22 cellular contexts compared by ENCODE assay signal in genomic region chr14:104950021-104950420, GRCh38. TPM values are rescaled to one million over a fixed set of nuclear protein-coding genes. Genes with fewer than 3 reads are reported as not detected.
A peak's percentile ranks its signal among the peaks of the same experiment; 100 is the strongest.
DNase-seq lines count a peak whose midpoint lies in the region; ATAC-seq and TF ChIP-seq lines count a peak whose summit lies in the region.
"Had no signal": no experiment of that assay in that cellular context is flagged by ENCODE, and none has a peak within 500 bp of the region (broad histone marks: within the 10 kb centered on the region; RNA-seq: fewer than 3 reads in every experiment).

No MANE protein-coding gene starts in this region.

- H3K27ac ChIP-seq in right cardiac atrium (ENCODE audit: low read length): no peak overlapping the region
- no peak overlapping the region for H3K27ac ChIP-seq in lower lobe of right lung
- H3K27ac ChIP-seq in spleen: no peak overlapping the region
- H3K27ac ChIP-seq: GM23248 had no signal

- H3K4me3 ChIP-seq in right cardiac atrium (ENCODE audit: low read length) (no peak overlapping the region), lower lobe of right lung (no peak overlapping the region), spleen (no peak overlapping the region)
- H3K4me3 ChIP-seq: GM12878, GM23248 had no signal

- 88% methylated on average over 17 of the region's 17 CpGs for WGBS in right cardiac atrium
- WGBS in spleen, 5 donors: 86 to 94% (median 91%) methylated on average over 13 to 17 of the region's 17 CpGs

- no peaks in the 10 kb centered on the region for H3K9me3 Mint-ChIP-seq in chondrocyte (ENCODE audit: low read depth)
- H3K9me3 Mint-ChIP-seq in activated naive CD8-positive, alpha-beta T cell treated with anti-CD3 and anti-CD28 coated beads for 36 hours: no peaks in the 10 kb centered on the region
- H3K9me3 Mint-ChIP-seq: CD4-positive, CD25-positive, alpha-beta regulatory T cell; CD8-positive, alpha-beta T cell had no signal

- DNase-seq in right cardiac atrium: peak in 2 of 3 donors; percentile 26 to 28
- no peak for DNase-seq in cardiac septum (ENCODE audit: low spot score)
- DNase-seq in chondrocyte (ENCODE audit: low spot score): peak; percentile 67
- peak; percentile 32 for DNase-seq in lower lobe of right lung
- peak; percentile 6 for DNase-seq in spleen
- no peak for DNase-seq in cerebellum (ENCODE audit: low spot score)
- DNase-seq in activated naive CD8-positive, alpha-beta T cell treated with anti-CD3 and anti-CD28 coated beads for 36 hours: no peak
- no peak for DNase-seq in NCI-H2196 treated with DMSO at 0.1 percent for 48 hours (lab: John Stamatoyannopoulos, UW; ENCODE audit: unreplicated experiment)
- DNase-seq: C1 segment of cervical spinal cord; Caco-2; CD4-positive, CD25-positive, alpha-beta regulatory T cell; CD8-positive, alpha-beta T cell; DMS79; EL; GDM1; GM23248; H7; HCEC 1CT had no signal

- H3K27ac Mint-ChIP-seq in chondrocyte (ENCODE audit: unreplicated experiment): no peak overlapping the region
- no peak overlapping the region for H3K27ac Mint-ChIP-seq in activated naive CD8-positive, alpha-beta T cell treated with anti-CD3 and anti-CD28 coated beads for 36 hours
- H3K27ac Mint-ChIP-seq: CD4-positive, CD25-positive, alpha-beta regulatory T cell; CD8-positive, alpha-beta T cell had no signal

- no peaks in the 10 kb centered on the region for H3K4me1 ChIP-seq in right cardiac atrium (ENCODE audit: control insufficient read depth, insufficient read depth, low read length)
- H3K4me1 ChIP-seq in lower lobe of right lung: no peaks in the 10 kb centered on the region
- H3K4me1 ChIP-seq in spleen: no peaks in the 10 kb centered on the region
- H3K4me1 ChIP-seq: Caco-2 had no signal

- H3K9me3 ChIP-seq in right cardiac atrium (ENCODE audit: control insufficient read depth, low read length) (no peaks in the 10 kb centered on the region), lower lobe of right lung (no peaks in the 10 kb centered on the region), spleen (no peaks in the 10 kb centered on the region)
- H3K9me3 ChIP-seq: Caco-2 had no signal

- peaks cover 33% of the 10 kb centered on the region for H3K36me3 Mint-ChIP-seq in chondrocyte (ENCODE audit: low read depth)
- H3K36me3 Mint-ChIP-seq in activated naive CD8-positive, alpha-beta T cell treated with anti-CD3 and anti-CD28 coated beads for 36 hours: no peaks in the 10 kb centered on the region
- H3K36me3 Mint-ChIP-seq: CD4-positive, CD25-positive, alpha-beta regulatory T cell; CD8-positive, alpha-beta T cell had no signal

- H3K4me3 Mint-ChIP-seq in chondrocyte (ENCODE audit: unreplicated experiment): no peak overlapping the region
- no peak overlapping the region for H3K4me3 Mint-ChIP-seq in activated naive CD8-positive, alpha-beta T cell treated with anti-CD3 and anti-CD28 coated beads for 36 hours
- H3K4me3 Mint-ChIP-seq: CD4-positive, CD25-positive, alpha-beta regulatory T cell; CD8-positive, alpha-beta T cell had no signal

- no peak for TF ChIP-seq POLR2A in spleen (IDR thresholded peaks at IDR 0.05)

- no peaks in the 10 kb centered on the region for H3K36me3 ChIP-seq in lower lobe of right lung
- no peaks in the 10 kb centered on the region for H3K36me3 ChIP-seq in spleen

- no peaks in the 10 kb centered on the region for H3K27me3 Mint-ChIP-seq in chondrocyte (ENCODE audit: low read depth)
- no peaks in the 10 kb centered on the region for H3K27me3 Mint-ChIP-seq in activated naive CD8-positive, alpha-beta T cell treated with anti-CD3 and anti-CD28 coated beads for 36 hours
- H3K27me3 Mint-ChIP-seq: CD4-positive, CD25-positive, alpha-beta regulatory T cell had no signal

- H3K27me3 ChIP-seq in right cardiac atrium (ENCODE audit: control insufficient read depth, insufficient read depth): no peaks in the 10 kb centered on the region
- no peaks in the 10 kb centered on the region for H3K27me3 ChIP-seq in lower lobe of right lung (ENCODE audit: low read depth)
- peaks cover 0 to 5% (median 0%) of the 10 kb centered on the region in 7 donors for H3K27me3 ChIP-seq in spleen (replicated peaks in 1 of 7)

- ATAC-seq in right cardiac atrium (no peak), lower lobe of right lung (no peak)
- ATAC-seq: CD8-positive, alpha-beta T cell; GM12878 had no signal

- intact Hi-C loops in right cardiac atrium (cut with DNase I): no loop called here
- intact Hi-C loops in cardiac septum (cut with DNase I): no loop called here
- intact Hi-C loops in lower lobe of right lung (cut with DNase I): no loop called here
- intact Hi-C loops in spleen (cut with DNase I; ENCODE audit: low total_unique reads): no loop called here

- H3K4me1 Mint-ChIP-seq in chondrocyte (ENCODE audit: low read depth): no peaks in the 10 kb centered on the region
- H3K4me1 Mint-ChIP-seq in activated naive CD8-positive, alpha-beta T cell treated with anti-CD3 and anti-CD28 coated beads for 36 hours: no peaks in the 10 kb centered on the region
- H3K4me1 Mint-ChIP-seq: CD4-positive, CD25-positive, alpha-beta regulatory T cell had no signal

- TF ChIP-seq CTCF in chondrocyte (IDR thresholded peaks at IDR 0.05) (no peak), lower lobe of right lung (IDR thresholded peaks at IDR 0.05) (no peak), spleen (IDR thresholded peaks at IDR 0.05 in 8 of 11, conservative IDR thresholded peaks at IDR 0.05 in 3 of 11) (no peak)

RNA-seq across cellular contexts. Expression of gene PLD4, which starts 25.3 kb away (rescaled TPM):
- total RNA-seq in right cardiac atrium: under 1 TPM; 0.06 to 0.88 (median 0.20) TPM
- 0.05 TPM for polyA plus RNA-seq in right cardiac atrium
- 0.51 TPM for total RNA-seq in cardiac septum
- total RNA-seq in chondrocyte: 0.07 to 0.10 TPM in 2 of 3 replicates, not detected in the other
- total RNA-seq in lower lobe of right lung: 1.2 TPM
- total RNA-seq in spleen: 10 to 100 TPM in 6 of 7 donors, 1 to 10 TPM in 1; 5.4 to 30.2 (median 13.9) TPM
- polyA plus RNA-seq in spleen: 10 to 100 TPM; 25.8 to 31.3 (median 29.8) TPM
- total RNA-seq in cerebellum: 3.9 TPM
- total RNA-seq in activated naive CD8-positive, alpha-beta T cell treated with anti-CD3 and anti-CD28 coated beads for 36 hours: not detected
- total RNA-seq: A172; A673; Caco-2; CD4-positive, CD25-positive, alpha-beta regulatory T cell; GM23248; H1; H7 had no signal
- polyA plus RNA-seq: GM23248 had no signal

RNA-seq across cellular contexts. Expression of gene AHNAK2, which starts 28.2 kb away (rescaled TPM):
- total RNA-seq in right cardiac atrium: 1 to 10 TPM; 2.5 to 5.7 (median 3.3) TPM
- polyA plus RNA-seq in right cardiac atrium: 2.0 TPM
- 4.6 TPM for total RNA-seq in cardiac septum
- 271 to 361 TPM (median 274 TPM) in 3 replicates for total RNA-seq in chondrocyte
- total RNA-seq in lower lobe of right lung: 10.8 TPM
- total RNA-seq in spleen: 1 to 10 TPM in 1 of 7 donors, under 1 TPM in 6; 0.26 to 1.3 (median 0.66) TPM
- under 1 TPM; 0.30 to 0.86 (median 0.76) TPM for polyA plus RNA-seq in spleen
- total RNA-seq in cerebellum: 10.6 TPM
- total RNA-seq in activated naive CD8-positive, alpha-beta T cell treated with anti-CD3 and anti-CD28 coated beads for 36 hours: under 1 TPM in 1 of 2 experiments, not detected in 1; 0.02 TPM
- total RNA-seq: CD4-positive, CD25-positive, alpha-beta regulatory T cell had no signal
- polyA plus RNA-seq: CD4-positive, CD25-positive, alpha-beta regulatory T cell had no signal

RNA-seq across cellular contexts. Expression of gene CLBA1, which starts 35.6 kb away (rescaled TPM):
- total RNA-seq in right cardiac atrium: 1 to 10 TPM; 1.8 to 4.2 (median 3.1) TPM
- polyA plus RNA-seq in right cardiac atrium: 2.4 TPM
- 2.7 TPM for total RNA-seq in cardiac septum
- total RNA-seq in chondrocyte: 6.0 to 6.3 TPM (median 6.3 TPM) in 3 replicates
- 10.5 TPM for total RNA-seq in lower lobe of right lung
- 1 to 10 TPM; 1.7 to 4.0 (median 3.4) TPM for total RNA-seq in spleen
- 1 to 10 TPM; 3.7 to 4.3 (median 3.9) TPM for polyA plus RNA-seq in spleen
- total RNA-seq in cerebellum: 7.5 TPM
- 1 to 10 TPM; 1.5 to 1.9 TPM for total RNA-seq in activated naive CD8-positive, alpha-beta T cell treated with anti-CD3 and anti-CD28 coated beads for 36 hours

Comparison
In these comparisons a context has a peak if more than half of its experiments do, and no peak if none do; other contexts are left out.
1. DNase-seq: peak in right cardiac atrium (2 of 3), chondrocyte (single experiment), lower lobe of right lung (single experiment) and spleen (single experiment); none in cardiac septum (single experiment), cerebellum (single experiment), activated naive CD8-positive, alpha-beta T cell treated with anti-CD3 and anti-CD28 coated beads for 36 hours (single experiment) and NCI-H2196 treated with DMSO at 0.1 percent for 48 hours (single experiment).
2. RNA of gene AHNAK2, which starts 28.2 kb away (total RNA-seq): 271 to 361 TPM in chondrocyte; 10.8 TPM in lower lobe of right lung (single experiment), 10.6 TPM in cerebellum (single experiment), 4.6 TPM in cardiac septum (single experiment), 2.5 to 5.7 TPM in right cardiac atrium, 0.26 to 1.3 TPM in spleen and 0.02 TPM in activated naive CD8-positive, alpha-beta T cell treated with anti-CD3 and anti-CD28 coated beads for 36 hours; every median in the first group is over 10 times any median in the second.